32 cellular contexts compared by ENCODE assay signal in genomic region chr17:66008680-66009079, GRCh38.
"Had no signal": no experiment of that assay in that cellular context is flagged by ENCODE, and none has a peak within 500 bp of the region (broad histone marks: within the 10 kb centered on the region; RNA-seq: fewer than 3 reads in every experiment).

No MANE protein-coding gene starts in this region.

- H3K27ac ChIP-seq: adrenal gland, ascending aorta, body of pancreas, brain microvascular endothelial cell, breast epithelium, cardiac muscle cell had no signal

- DNase-seq: activated effector memory CD4-positive, alpha-beta T cell treated with anti-CD3 and anti-CD28 coated beads, Interleukin-2, amount 50 U/mL, for 16 hours; activated effector memory CD4-positive, alpha-beta T cell treated with Interleukin-2 at 50 U/mL for 16 hours; activated gamma-delta T cell; activated gamma-delta T cell treated with Interleukin-2 at 50 U/mL for 16 hours; activated naive CD4-positive, alpha-beta T cell; activated naive CD4-positive, alpha-beta T cell treated with anti-CD3 and anti-CD28 coated beads for 36 hours; activated naive CD4-positive, alpha-beta T cell treated with anti-CD3 and anti-CD28 coated beads, Interleukin-2, amount 10 ng/mL, durations not matched to agents 7 days and 5 days; activated naive CD4-positive, alpha-beta T cell treated with anti-CD3 and anti-CD28 coated beads, Interleukin-2, amount 50 U/mL, for 16 hours; activated naive CD4-positive, alpha-beta T cell treated with Interleukin-2 at 50 U/mL for 16 hours; activated naive CD8-positive, alpha-beta T cell treated with anti-CD3 and anti-CD28 coated beads for 36 hours; activated naive CD8-positive, alpha-beta T cell treated with anti-CD3 and anti-CD28 coated beads, Interleukin-2, amount 10 ng/mL, durations not matched to agents 7 days and 5 days; activated naive CD8-positive, alpha-beta T cell treated with anti-CD3 and anti-CD28 coated beads, Interleukin-2, amount 50 U/mL, for 24 hours; activated T-cell treated with anti-CD3 and anti-CD28 coated beads, Interleukin-2, amount 50 U/mL, for 24 hours; activated T-cell treated with anti-CD3 and anti-CD28 coated beads, Interleukin-2, amount 50 U/mL, for 4 hours; activated T-cell treated with anti-CD3 and anti-CD28 coated beads, Interleukin-2, amount 50 U/mL, for 48 hours; activated T-cell treated with anti-CD3 and anti-CD28 coated beads, Interleukin-2, amount 50 U/mL, for 72 hours; adrenal gland; amniotic stem cell; amygdala; anterior cingulate cortex; aorta; body of pancreas; brain microvascular endothelial cell; caudate nucleus; central memory CD4-positive, alpha-beta T cell; cerebellar nuclear complex had no signal

- H3K36me3 ChIP-seq: adrenal gland, ascending aorta, brain microvascular endothelial cell, breast epithelium had no signal

- H3K9me3 ChIP-seq: adrenal gland, ascending aorta, body of pancreas, breast epithelium had no signal

- ATAC-seq: activated naive CD4-positive, alpha-beta T cell treated with anti-CD3 and anti-CD28 coated beads, Interleukin-2, amount 50 U/mL, for 72 hours; activated naive CD8-positive, alpha-beta T cell treated with anti-CD3 and anti-CD28 coated beads, Interleukin-2, amount 50 U/mL, for 24 hours; activated T-cell treated with anti-CD3 and anti-CD28 coated beads, Interleukin-2, amount 50 U/mL, for 4 hours; activated T-cell treated with anti-CD3 and anti-CD28 coated beads, Interleukin-2, amount 50 U/mL, for 72 hours; activated T-helper 17 cell treated with anti-CD3 and anti-CD28 coated beads, Interleukin-2, amount 50 U/mL, for 72 hours; body of pancreas had no signal

- FAIRE-seq: bronchial epithelial cell had no signal

- H3K4me1 ChIP-seq: adrenal gland, body of pancreas, breast epithelium had no signal

- H3K4me3 ChIP-seq: adrenal gland, ascending aorta, body of pancreas, breast epithelium, cardiac muscle cell had no signal

- H3K27me3 ChIP-seq: adrenal gland, ascending aorta, body of pancreas, brain microvascular endothelial cell, breast epithelium, cardiac muscle cell had no signal
